17 cellular contexts compared by ENCODE assay signal in genomic region chr13:60661514-60661913, GRCh38.
"Had no signal": no experiment of that assay in that cellular context is flagged by ENCODE, and none has a peak within 500 bp of the region (broad histone marks: within the 10 kb centered on the region; RNA-seq: fewer than 3 reads in every experiment).

No MANE protein-coding gene starts in this region.

- H3K36me3 ChIP-seq: cardiac muscle cell, lower lobe of right lung, sigmoid colon, spleen, thoracic aorta, upper lobe of right lung had no signal

- ATAC-seq: effector memory CD8-positive, alpha-beta T cell; left cardiac atrium; lower lobe of right lung; natural killer cell; stimulated activated naive B cell treated with anti-CD40 and anti-IgM and Interleukin-4, amounts not matched to agents 10 μg/mL and 1 μg/mL and 100 μg/mL, for 72 hours; upper lobe of right lung had no signal

- H3K27me3 ChIP-seq: cardiac muscle cell, sigmoid colon, spleen, upper lobe of right lung had no signal

- H3K4me1 Mint-ChIP-seq: activated naive CD8-positive, alpha-beta T cell treated with anti-CD3 and anti-CD28 coated beads for 36 hours; natural killer cell; stimulated activated naive B cell treated with anti-CD40 and anti-IgM and Interleukin-4, amounts not matched to agents 10 μg/mL and 1 μg/mL and 100 μg/mL, for 72 hours had no signal

- DNase-seq: activated CD4-positive, alpha-beta T cell treated with anti-CD3 and anti-CD28 coated beads, Interleukin-2, amount 50 U/mL, for 4 hours; activated naive CD8-positive, alpha-beta T cell treated with anti-CD3 and anti-CD28 coated beads for 36 hours; activated T-cell treated with anti-CD3 and anti-CD28 coated beads for 4 hours; effector memory CD8-positive, alpha-beta T cell; left cardiac atrium; lower lobe of right lung; natural killer cell; sigmoid colon; spleen; stimulated activated naive B cell treated with anti-CD40 and anti-IgM and Interleukin-4, amounts not matched to agents 10 μg/mL and 1 μg/mL and 100 μg/mL, for 72 hours; T-helper 2 cell; upper lobe of right lung had no signal

- H2AFZ ChIP-seq: parathyroid adenoma had no signal

- H3K36me3 Mint-ChIP-seq: activated naive CD8-positive, alpha-beta T cell treated with anti-CD3 and anti-CD28 coated beads for 36 hours; natural killer cell; stimulated activated naive B cell treated with anti-CD40 and anti-IgM and Interleukin-4, amounts not matched to agents 10 μg/mL and 1 μg/mL and 100 μg/mL, for 72 hours had no signal

- H3K4me1 ChIP-seq: lower lobe of right lung, parathyroid adenoma, sigmoid colon, spleen, upper lobe of right lung had no signal

- H3K4me3 ChIP-seq: cardiac muscle cell, lower lobe of right lung, sigmoid colon, spleen, thoracic aorta, upper lobe of right lung had no signal

- H3K9me3 ChIP-seq: lower lobe of right lung, sigmoid colon, thoracic aorta, upper lobe of right lung had no signal

- H3K9ac ChIP-seq: parathyroid adenoma had no signal

- H3K27ac Mint-ChIP-seq: activated naive CD8-positive, alpha-beta T cell treated with anti-CD3 and anti-CD28 coated beads for 36 hours; dendritic cell treated with granulocyte-macrophage colony-stimulating factor and Interleukin-4, amounts not matched to agents 40 ng/mL and 50 ng/mL, for 4 days; effector memory CD8-positive, alpha-beta T cell; natural killer cell; stimulated activated naive B cell treated with anti-CD40 and anti-IgM and Interleukin-4, amounts not matched to agents 10 μg/mL and 1 μg/mL and 100 μg/mL, for 72 hours had no signal

- H3K4me3 Mint-ChIP-seq: activated naive CD8-positive, alpha-beta T cell treated with anti-CD3 and anti-CD28 coated beads for 36 hours; dendritic cell treated with granulocyte-macrophage colony-stimulating factor and Interleukin-4, amounts not matched to agents 40 ng/mL and 50 ng/mL, for 4 days; effector memory CD8-positive, alpha-beta T cell; natural killer cell; stimulated activated naive B cell treated with anti-CD40 and anti-IgM and Interleukin-4, amounts not matched to agents 10 μg/mL and 1 μg/mL and 100 μg/mL, for 72 hours had no signal

- H3K27me3 Mint-ChIP-seq: activated naive CD8-positive, alpha-beta T cell treated with anti-CD3 and anti-CD28 coated beads for 36 hours; dendritic cell treated with granulocyte-macrophage colony-stimulating factor and Interleukin-4, amounts not matched to agents 40 ng/mL and 50 ng/mL, for 4 days; effector memory CD8-positive, alpha-beta T cell; stimulated activated naive B cell treated with anti-CD40 and anti-IgM and Interleukin-4, amounts not matched to agents 10 μg/mL and 1 μg/mL and 100 μg/mL, for 72 hours had no signal

- H3K27ac ChIP-seq: cardiac muscle cell, lower lobe of right lung, parathyroid adenoma, sigmoid colon, spleen, thoracic aorta, upper lobe of right lung, VCaP had no signal
